Comparison of ENCODE assay signal across 8 cellular contexts in the genomic region with DNA sequence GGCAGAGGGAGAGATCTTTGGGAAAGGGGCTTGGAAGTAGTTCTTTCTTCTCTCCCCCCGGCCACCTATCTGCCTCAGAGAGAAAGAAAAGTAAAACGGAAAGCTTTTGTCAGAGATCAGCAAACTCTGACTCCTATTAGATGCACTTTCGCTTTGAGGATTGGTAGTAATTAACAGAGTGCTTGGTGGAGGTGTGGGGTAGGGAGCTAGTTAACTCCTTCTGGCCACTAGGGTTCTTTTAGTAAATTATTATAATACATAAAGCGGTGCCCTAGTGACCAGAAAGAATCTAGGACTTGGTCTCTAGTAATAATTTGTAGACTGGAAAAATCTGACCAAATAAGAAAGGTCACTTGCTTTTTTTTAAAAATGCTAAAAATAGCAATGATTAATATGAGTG. TPM values are rescaled to one million over a fixed set of nuclear protein-coding genes. Genes with fewer than 3 reads are reported as not detected.
DNase-seq lines count a peak whose midpoint lies in the region; ATAC-seq, FAIRE-seq and TF ChIP-seq lines count a peak whose summit lies in the region.

No MANE protein-coding gene starts in this region.

- peak; percentile 99 for ATAC-seq in HG02852 (IDR thresholded peaks at IDR 0.05; ENCODE audit: unreplicated experiment)
- no peak for ATAC-seq in HG03280 (IDR thresholded peaks at IDR 0.05; ENCODE audit: unreplicated experiment)

- TF ChIP-seq CTCF in mesothelial cell of epicardium (IDR thresholded peaks at IDR 0.05; ENCODE audit: unreplicated experiment), result no peak

- no peaks in the 10 kb centered on the region for H3K9me3 Mint-ChIP-seq in activated naive CD8-positive, alpha-beta T cell treated with anti-CD3 and anti-CD28 coated beads for 36 hours
- no peaks in the 10 kb centered on the region for H3K9me3 Mint-ChIP-seq in mesothelial cell of epicardium

- peak overlapping the region; percentile 57 for H3K4me3 Mint-ChIP-seq in activated naive CD8-positive, alpha-beta T cell treated with anti-CD3 and anti-CD28 coated beads for 36 hours
- no peak overlapping the region for H3K4me3 Mint-ChIP-seq in mesothelial cell of epicardium

- FAIRE-seq in GM12892 (lab: Jason Lieb, UNC), result no peak

- H3K36me3 Mint-ChIP-seq in activated naive CD8-positive, alpha-beta T cell treated with anti-CD3 and anti-CD28 coated beads for 36 hours, result no peaks in the 10 kb centered on the region
- H3K36me3 Mint-ChIP-seq in mesothelial cell of epicardium, result peaks cover 3% of the 10 kb centered on the region

- peak overlapping the region; percentile 3 for H3K27ac Mint-ChIP-seq in activated naive CD8-positive, alpha-beta T cell treated with anti-CD3 and anti-CD28 coated beads for 36 hours
- peak overlapping the region; percentile 90 for H3K27ac Mint-ChIP-seq in mesothelial cell of epicardium

- H3K27me3 Mint-ChIP-seq in activated naive CD8-positive, alpha-beta T cell treated with anti-CD3 and anti-CD28 coated beads for 36 hours, result peaks cover 46% of the 10 kb centered on the region
- H3K27me3 Mint-ChIP-seq in mesothelial cell of epicardium (ENCODE audit: low read depth), result no peaks in the 10 kb centered on the region

- DNase-seq in GM12892 (ENCODE audit: insufficient read length) (peak; percentile 36), mesothelial cell of epicardium (ENCODE audit: low spot score in 2 of 2, unreplicated experiment in 2 of 2) (no peak), NCI-H2029 (lab: John Stamatoyannopoulos, UW) (no peak), NCI-H345 (lab: John Stamatoyannopoulos, UW) (no peak), OCI-M1 (lab: John Stamatoyannopoulos, UW) (no peak)
- no peak for DNase-seq in activated naive CD8-positive, alpha-beta T cell treated with anti-CD3 and anti-CD28 coated beads for 36 hours

- H3K4me1 Mint-ChIP-seq in activated naive CD8-positive, alpha-beta T cell treated with anti-CD3 and anti-CD28 coated beads for 36 hours, result peaks cover 13% of the 10 kb centered on the region
- peaks cover 19% of the 10 kb centered on the region for H3K4me1 Mint-ChIP-seq in mesothelial cell of epicardium

- TF ChIP-seq POLR2A in GM12892 (IDR thresholded peaks at IDR 0.05; ENCODE audit: low read depth, low read length), result no peak

RNA-seq across cellular contexts. Expression of gene CPVL, which starts 54.6 kb away (rescaled TPM):
- polyA plus RNA-seq in GM12892 (2012; ENCODE audit: missing spikeins), result not detected
- not detected for total RNA-seq in activated naive CD8-positive, alpha-beta T cell treated with anti-CD3 and anti-CD28 coated beads for 36 hours
- total RNA-seq in mesothelial cell of epicardium, result 10.7 to 11.4 TPM (median 11.1 TPM) in 3 replicates

Comparison
In these comparisons a context has a peak if more than half of its experiments do, and no peak if none do; other contexts are left out.
1. RNA of gene CPVL, which starts 54.6 kb away (total RNA-seq): 10.7 to 11.4 TPM in mesothelial cell of epicardium; not detected in activated naive CD8-positive, alpha-beta T cell treated with anti-CD3 and anti-CD28 coated beads for 36 hours; every median in the first group is over 10 times any median in the second.